In the genomic region with DNA sequence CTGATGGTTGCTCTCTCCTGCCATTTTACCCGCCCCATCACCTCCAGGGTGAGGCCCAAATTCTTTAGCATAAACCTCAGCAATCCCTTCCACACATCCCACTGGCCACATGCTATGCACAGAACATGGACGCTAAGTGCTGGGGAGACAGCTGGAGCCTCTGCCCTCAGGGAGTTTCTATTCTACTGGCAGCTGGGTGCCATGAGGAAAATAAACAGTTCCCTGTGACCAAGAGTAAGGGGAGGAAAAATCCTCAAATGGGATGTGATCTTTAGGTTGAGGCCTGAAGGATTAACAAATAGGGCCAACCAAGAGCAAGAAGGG, we compare ENCODE assay signal across 7 cellular contexts. TPM values are rescaled to one million over a fixed set of nuclear protein-coding genes. Genes with fewer than 3 reads are reported as not detected.
DNase-seq lines count a peak whose midpoint lies in the region; ATAC-seq, FAIRE-seq and TF ChIP-seq lines count a peak whose summit lies in the region.

No MANE protein-coding gene starts in this region.

- no peak overlapping the region for H3K4ac ChIP-seq in H9 (ENCODE audit: low read depth, low read length)

- H3K79me2 ChIP-seq in H9 (ENCODE audit: insufficient read depth, low read length): no peaks in the 10 kb centered on the region; the same call in 1 of the 2 replicates

- H2BK120ac ChIP-seq in H9 (ENCODE audit: low read depth, low read length, poor library complexity, severe bottlenecking): no peak overlapping the region

- peaks cover 3 to 7% (median 3%) of the 10 kb centered on the region in 3 experiments; a peak in 6 of 7 replicates for H3K36me3 Mint-ChIP-seq in H9 (ENCODE audit: insufficient read depth in 1 of 3, low read depth in 3 of 3)

- no peak overlapping the region for H3K4me2 ChIP-seq in H9 (ENCODE audit: insufficient read depth, insufficient read length, low read length)

- H3K27ac ChIP-seq in H9 (ENCODE audit: insufficient read length, low read depth, low read length): no peak overlapping the region
- peak overlapping the region; percentile 87 for H3K27ac ChIP-seq in RWPE2 (ENCODE audit: poor library complexity, severe bottlenecking)
- H3K27ac ChIP-seq in small intestine (ENCODE audit: low read depth in 1 of 2, low read length in 1 of 2): peak overlapping the region; percentile 88 to 97

- ATAC-seq in RWPE2 (ENCODE audit: low read depth) (0 out of 3 replicates have a peak, but pooled peaks have one; percentile 4), HG03354 (IDR thresholded peaks at IDR 0.05; ENCODE audit: poor library complexity, severe bottlenecking, unreplicated experiment) (no peak)

- no peak overlapping the region for H4K5ac ChIP-seq in H9 (ENCODE audit: insufficient read length, low read depth, low read length)

- no peak for DNase-seq in H9
- DNase-seq in RWPE2 (ENCODE audit: low spot score): no peak
- peak in 1 of 2 donors; percentile 30 for DNase-seq in foreskin fibroblast
- DNase-seq in small intestine: no peak
- no peak for DNase-seq in SHP77 treated with DMSO at 0.1 percent for 48 hours (lab: John Stamatoyannopoulos, UW)
- no peak for DNase-seq in MV-4-11 (lab: John Stamatoyannopoulos, UW)

- H3K4me3 Mint-ChIP-seq in H9: peak overlapping the region; percentile 58 to 78; a peak in 3 of 5 replicates

- H3K23me2 ChIP-seq in H9 (ENCODE audit: insufficient read length, low read depth, low read length, poor library complexity, severe bottlenecking): peaks cover 5% of the 10 kb centered on the region

- H3T11ph ChIP-seq in H9 (ENCODE audit: low read length): no peak overlapping the region

- WGBS in H9 (ENCODE audit: extremely low coverage, insufficient read length, low lambda C conversion rate): no CpG with 5 or more reads among the region's 2 CpGs
- 79 to 94% (median 89%) methylated on average over 2 of the region's 2 CpGs for WGBS in small intestine, 3 donors

- no peak for TF ChIP-seq CTCF in H9 (conservative IDR thresholded peaks at IDR 0.05)
- no peak for TF ChIP-seq CTCF in RWPE2 (IDR thresholded peaks at IDR 0.05; ENCODE audit: poor library complexity, severe bottlenecking)
- TF ChIP-seq CTCF in foreskin fibroblast (IDR thresholded peaks at IDR 0.05; ENCODE audit: low read depth, low read length): no peak

- no peak overlapping the region for H3K27ac Mint-ChIP-seq in H9

- no peak overlapping the region for H2BK12ac ChIP-seq in H9 (ENCODE audit: insufficient read length, low read depth, low read length)

- peak overlapping the region; percentile 98 for H3K4me3 ChIP-seq in RWPE2 (ENCODE audit: severe bottlenecking)
- peak overlapping the region; percentile 66 to 75 for H3K4me3 ChIP-seq in foreskin fibroblast (ENCODE audit: low read depth in 1 of 2, low read length in 2 of 2)
- peak overlapping the region; percentile 72 to 75 for H3K4me3 ChIP-seq in small intestine (ENCODE audit: low read depth in 1 of 2, low read length in 2 of 2)

- H3K9ac ChIP-seq in H9 (ENCODE audit: extremely low read depth, insufficient read length, low read length): no peak overlapping the region

- no peak overlapping the region for H4K8ac ChIP-seq in H9 (replicated peaks; ENCODE audit: insufficient read length, low read depth, low read length)

- peaks cover 15% of the 10 kb centered on the region for H3K36me3 ChIP-seq in RWPE2 (ENCODE audit: low read depth)
- peaks cover under 1 to 2% of the 10 kb centered on the region in 2 donors for H3K36me3 ChIP-seq in small intestine (ENCODE audit: control insufficient read depth in 2 of 2, insufficient read depth in 2 of 2, low read length in 2 of 2)

- H3K9me3 ChIP-seq in H9 (ENCODE audit: control insufficient read depth, low read depth, low read length): no peaks in the 10 kb centered on the region
- peaks cover 2% of the 10 kb centered on the region for H3K9me3 ChIP-seq in RWPE2 (ENCODE audit: severe bottlenecking)
- H3K9me3 ChIP-seq in small intestine (ENCODE audit: control insufficient read depth, low read depth): no peaks in the 10 kb centered on the region

- FAIRE-seq in small intestine (lab: Jason Lieb, UNC): no peak

- peaks cover 38% of the 10 kb centered on the region for H3K27me3 Mint-ChIP-seq in H9 (ENCODE audit: low read depth)

- H3K18ac ChIP-seq in H9 (ENCODE audit: insufficient read length, low read depth, low read length): no peak overlapping the region

- no peak overlapping the region for H2AFZ ChIP-seq in H9 (ENCODE audit: low read length)

- H2BK5ac ChIP-seq in H9 (ENCODE audit: insufficient read length, low read length): no peak overlapping the region

- H3K4me1 ChIP-seq in H9 (ENCODE audit: insufficient read depth, low read length) (no peaks in the 10 kb centered on the region), RWPE2 (ENCODE audit: insufficient read depth, poor library complexity, severe bottlenecking) (peaks cover 26% of the 10 kb centered on the region), small intestine (ENCODE audit: control insufficient read depth in 2 of 2, insufficient read depth in 1 of 2, low read depth in 1 of 2, low read length in 1 of 2) (peaks cover 12 to 22% of the 10 kb centered on the region in 2 donors)

- no peak overlapping the region for H2AK5ac ChIP-seq in H9 (ENCODE audit: insufficient read length, low read length)

- no peak overlapping the region for H2BK15ac ChIP-seq in H9 (ENCODE audit: low read depth, low read length)

- no peak overlapping the region for H3K56ac ChIP-seq in H9 (ENCODE audit: insufficient read length, low read depth, low read length)

- H4K91ac ChIP-seq in H9 (ENCODE audit: insufficient read length, low read depth, low read length): no peak overlapping the region

- no peak overlapping the region for H2BK20ac ChIP-seq in H9 (ENCODE audit: low read depth, low read length, poor library complexity, severe bottlenecking)

- no peaks in the 10 kb centered on the region for H4K20me1 ChIP-seq in H9 (ENCODE audit: control insufficient read depth, insufficient read depth, insufficient read length)

- H3K27me3 ChIP-seq in H9 (ENCODE audit: insufficient read depth, low read length) (peaks cover 5% of the 10 kb centered on the region; the same call in 1 of the 2 replicates), RWPE2 (ENCODE audit: insufficient read depth, poor library complexity, severe bottlenecking) (no peaks in the 10 kb centered on the region), small intestine (ENCODE audit: control insufficient read depth in 2 of 2, insufficient read depth in 2 of 2, low read length in 2 of 2) (no peaks in the 10 kb centered on the region)

- H3K23ac ChIP-seq in H9 (ENCODE audit: insufficient read length, low read depth, low read length): no peak overlapping the region

- peaks cover 7% of the 10 kb centered on the region in 2 experiments for H3K9me3 Mint-ChIP-seq in H9

- no peaks in the 10 kb centered on the region for H3K79me1 ChIP-seq in H9 (ENCODE audit: insufficient read depth, low read depth, low read length, poor library complexity, severe bottlenecking)

- peaks cover 8 to 12% of the 10 kb centered on the region in 2 experiments; a peak in 3 of 4 replicates for H3K4me1 Mint-ChIP-seq in H9

- no peak overlapping the region for H3K14ac ChIP-seq in H9 (ENCODE audit: insufficient read depth, low read length)

RNA-seq across cellular contexts. Expression of a gene that starts 1.2 kb away (rescaled TPM):
- 11.1 and 11.8 TPM in 2 replicates for total RNA-seq in H9 (2021)
- polyA plus RNA-seq in small intestine: 100 to 1,000 TPM in 1 of 3 donors, 10 to 100 TPM in 2; 30.9 to 150 (median 98.6) TPM
